Comparison of ENCODE assay signal across 9 cellular contexts in genomic region chr1:202143768-202144509, GRCh38. TPM values are rescaled to one million over a fixed set of nuclear protein-coding genes. Genes with fewer than 3 reads are reported as not detected.
DNase-seq lines count a peak whose midpoint lies in the region; ATAC-seq, FAIRE-seq and TF ChIP-seq lines count a peak whose summit lies in the region.
"Had no signal": no experiment of that assay in that cellular context is flagged by ENCODE, and none has a peak within 500 bp of the region (broad histone marks: within the 10 kb centered on the region; RNA-seq: fewer than 3 reads in every experiment).

No MANE protein-coding gene starts in this region.

- H3K4me1 ChIP-seq in A673 (ENCODE audit: insufficient read depth, low read length, poor library complexity, severe bottlenecking): no peaks in the 10 kb centered on the region
- peaks cover 28% of the 10 kb centered on the region for H3K4me1 ChIP-seq in HepG2 (ENCODE audit: insufficient read depth, low read length)
- peaks cover 8 to 38% (median 37%) of the 10 kb centered on the region in 5 donors for H3K4me1 ChIP-seq in subcutaneous abdominal adipose tissue (ENCODE audit: control insufficient read depth in 5 of 5, insufficient read depth in 5 of 5, low read length in 5 of 5)

- 0% methylated on average over 6 of the region's 76 CpGs for WGBS in HepG2 (ENCODE audit: low lambda C conversion rate)

- POLR2A ChIA-PET in A673 (lab: Charles Lee; ENCODE audit: low non-redundant PET): no interaction called here
- POLR2A ChIA-PET in HepG2 (lab: Yijun Ruan, JAX): interaction anchor here (1.3 to 2.6 kb wide), 4 partner anchors 46 to 133 kb away, joined by 3 to 11 read pairs (median 6); partner anchors contain the start of gene ELF3

- peak overlapping the region; percentile 79 for H3K27ac ChIP-seq in A673 (ENCODE audit: low read depth, low read length, poor library complexity, severe bottlenecking)
- H3K27ac ChIP-seq in caudate nucleus (ENCODE audit: low read depth, low read length): peak overlapping the region; percentile 87
- H3K27ac ChIP-seq in HepG2 (ENCODE audit: extremely low read length, insufficient read depth, low read length): no peak overlapping the region
- H3K27ac ChIP-seq in subcutaneous abdominal adipose tissue (ENCODE audit: low read depth, low read length): peak overlapping the region; percentile 85

- H3K27me3 ChIP-seq in A673 (replicated peaks; ENCODE audit: insufficient read depth, low read depth, low read length, poor library complexity) (no peaks in the 10 kb centered on the region), HepG2 (ENCODE audit: control insufficient read depth in 1 of 2, insufficient read depth in 2 of 2, low read length in 2 of 2) (peaks cover 0 to 44% of the 10 kb centered on the region in 2 experiments; a peak in 4 of 5 replicates), subcutaneous abdominal adipose tissue (ENCODE audit: control insufficient read depth in 5 of 5, insufficient read depth in 4 of 5, low read length in 5 of 5) (no peaks in the 10 kb centered on the region)

- no peak for TF ChIP-seq CTCF in A673 (conservative IDR thresholded peaks at IDR 0.05; ENCODE audit: low read depth, low read length)
- TF ChIP-seq CTCF in GM13976 (IDR thresholded peaks at IDR 0.05; ENCODE audit: borderline replicate concordance, control extremely low read depth, extremely low read depth, insufficient read depth, missing control alignments): no peak
- TF ChIP-seq CTCF in HepG2 (CRISPR knock-in tag; IDR thresholded peaks at IDR 0.05): no peak

- no peak for TF ChIP-seq RAD21 in HepG2 (CRISPR knock-in tag; IDR thresholded peaks at IDR 0.05)

- intact Hi-C loops in A673 (cut with micrococcal nuclease; ENCODE audit: unreplicated experiment) (no loop called here), HepG2 (cut with micrococcal nuclease; ENCODE audit: unreplicated experiment) (no loop called here)

- CTCF ChIA-PET in A673 (lab: Charles Lee) (interaction anchor here (1.8 kb wide), 1 partner anchor 16 kb away, joined by 6 read pairs; the partner anchor contains the start of gene PTPN7), HepG2 (lab: Yijun Ruan, JAX; ENCODE audit: low intra/inter-chr PET ratio, low total read pairs) (no interaction called here)

- H3K79me2 ChIP-seq in HepG2 (ENCODE audit: insufficient read depth, low read length): no peaks in the 10 kb centered on the region

- TF ChIP-seq POLR2A in HepG2 (IDR thresholded peaks at IDR 0.05; ENCODE audit: insufficient read depth in 1 of 2, low read depth in 2 of 2, low read length in 2 of 2): no peak

- in situ Hi-C loops in GM13976 (cut with MboI; ENCODE audit: low sequenced_read_pairs, unreplicated experiment) (no loop called here), HepG2 (cut with HindIII; ENCODE audit: extremely low pct_ligation_motif_present, low pct_unique_long_range_greater_than_20kb) (no loop called here)

- DNase-seq in A673 (ENCODE audit: low spot score): peak; percentile 54
- peak; percentile 75 for DNase-seq in GM13976 (ENCODE audit: low spot score)
- peak; percentile 25 for DNase-seq in RKO (ENCODE audit: low spot score)
- DNase-seq in caudate nucleus (lab: John Stamatoyannopoulos, UW): peak in 4 of 61 donors; percentile 25 to 59 (median 52)
- no peak for DNase-seq in HepG2 (ENCODE audit: low spot score)
- no peak for DNase-seq in NCI-H2196 (lab: John Stamatoyannopoulos, UW; ENCODE audit: unreplicated experiment)

- TF ChIP-seq EP300 in HepG2 (IDR thresholded peaks at IDR 0.05; ENCODE audit: low read depth in 2 of 2, low read length in 2 of 2) (no peak), HepG2 (CRISPR knock-in tag; IDR thresholded peaks at IDR 0.05; ENCODE audit: borderline replicate concordance) (no peak)

- peak overlapping the region; percentile 96 for H3K4me3 ChIP-seq in A673 (ENCODE audit: low read depth, low read length, poor library complexity, severe bottlenecking)
- peak overlapping the region; percentile 65 to 80 (median 68) for H3K4me3 ChIP-seq in HepG2 (replicated peaks in 1 of 3; ENCODE audit: insufficient read depth in 1 of 3, low read depth in 2 of 3, low read length in 3 of 3)
- peak overlapping the region; percentile 84 to 91 (median 87) for H3K4me3 ChIP-seq in subcutaneous abdominal adipose tissue (ENCODE audit: low read depth in 1 of 5, low read length in 5 of 5)

- FAIRE-seq in HepG2 (lab: Jason Lieb, UNC): no peak

- no peak overlapping the region for H2AFZ ChIP-seq in HepG2 (ENCODE audit: low read length)

- H3K9me3 ChIP-seq in A673 (ENCODE audit: low read depth, low read length, poor library complexity, severe bottlenecking) (no peaks in the 10 kb centered on the region), HepG2 (ENCODE audit: low read length) (no peaks in the 10 kb centered on the region), subcutaneous abdominal adipose tissue (ENCODE audit: control insufficient read depth in 5 of 5, low read length in 5 of 5) (no peaks in the 10 kb centered on the region)

- H3K9ac ChIP-seq in HepG2 (ENCODE audit: insufficient read depth, low read depth, low read length) (peak overlapping the region; percentile 58; the same call in 1 of the 2 replicates), subcutaneous abdominal adipose tissue (ENCODE audit: low read length in 5 of 5) (peak overlapping the region; percentile 85 to 98 (median 95))

- peaks cover 8% of the 10 kb centered on the region; the same call in 1 of the 2 replicates for H4K20me1 ChIP-seq in HepG2 (ENCODE audit: insufficient read depth, low read length)

- H3K4me2 ChIP-seq in HepG2 (ENCODE audit: low read depth, low read length): peak overlapping the region; percentile 85

- BruUV-seq in A673 (replicated peaks; lab: Mats Ljungman, UMichigan) (no TSS peak), HepG2 (replicated peaks; lab: Mats Ljungman, UMichigan) (no TSS peak)

- H3K36me3 ChIP-seq in A673 (ENCODE audit: insufficient read depth, low read length, poor library complexity, severe bottlenecking) (no peaks in the 10 kb centered on the region), HepG2 (replicated peaks in 1 of 2; ENCODE audit: control insufficient read depth in 1 of 2, insufficient read depth in 2 of 2, low read length in 2 of 2) (no peaks in the 10 kb centered on the region), subcutaneous abdominal adipose tissue (ENCODE audit: control insufficient read depth in 5 of 5, insufficient read depth in 5 of 5, low read length in 5 of 5) (peaks cover 0 to 4% (median 0%) of the 10 kb centered on the region in 5 donors)

- ATAC-seq in HG02884 (IDR thresholded peaks at IDR 0.05; ENCODE audit: unreplicated experiment) (peak; percentile 38), HepG2 (peak; percentile 21)

RNA-seq across cellular contexts. Expression of gene ARL8A, which starts 0.6 kb away (rescaled TPM):
- total RNA-seq in A673 (2021) (41.9 and 48.3 TPM in 2 replicates), HepG2 (2016; rRNA removed; fragmentation: Illumina TruSeq; extraction: Trizol) (2.2 and 2.7 TPM in 2 replicates)
- 1.4 and 1.7 TPM in 2 replicates for total RNA-seq in HepG2 (2016; cell fraction: cytosol; rRNA removed; fragmentation: Illumina TruSeq; extraction: Trizol; ENCODE audit: low read depth)
- 2.3 and 3.0 TPM in 2 replicates for total RNA-seq in HepG2 (2016; cell fraction: insoluble cytoplasmic fraction; rRNA removed; fragmentation: Illumina TruSeq; extraction: Trizol)
- total RNA-seq in HepG2 (2016; cell fraction: membrane; rRNA removed; fragmentation: Illumina TruSeq; extraction: Trizol): 2.9 and 3.5 TPM in 2 replicates
- 1.8 and 1.9 TPM in 2 replicates for total RNA-seq in HepG2 (2016; cell fraction: nucleus; rRNA removed; fragmentation: Illumina TruSeq; extraction: Trizol)
- 18.8 and 23.4 TPM in 2 replicates for polyA plus RNA-seq in HepG2 (2011; rRNA removed)
- 16.2 and 20.4 TPM in 2 replicates for polyA plus RNA-seq in HepG2 (2011; cell fraction: cytosol; rRNA removed)
- polyA plus RNA-seq in HepG2 (2011; cell fraction: nucleus; rRNA removed): 14.8 and 15.5 TPM in 2 replicates
- polyA plus RNA-seq in HepG2 (2012): 3.9 and 8.1 TPM in 2 replicates
- 1.6 and 2.1 TPM in 2 replicates for polyA plus RNA-seq in HepG2 (2016; cell fraction: cytosol; fragmentation: Illumina TruSeq; extraction: Trizol; ENCODE audit: low read depth)
- 2.6 and 2.8 TPM in 2 replicates for polyA plus RNA-seq in HepG2 (2016; cell fraction: insoluble cytoplasmic fraction; fragmentation: Illumina TruSeq; extraction: Trizol; ENCODE audit: low read depth)
- 1.9 and 2.2 TPM in 2 replicates for polyA plus RNA-seq in HepG2 (2016; cell fraction: membrane; fragmentation: Illumina TruSeq; extraction: Trizol; ENCODE audit: low read depth)
- 4.0 and 9.1 TPM in 2 replicates for polyA plus RNA-seq in HepG2 (2016; cell fraction: nucleus; fragmentation: Illumina TruSeq; extraction: Trizol; ENCODE audit: insufficient read depth, low read depth)
- 7.2 and 18.3 TPM in 2 replicates for polyA minus RNA-seq in HepG2 (2011; rRNA and poly(A)+ RNA removed; ENCODE audit: low replicate concordance)
- 10.6 and 11.2 TPM in 2 replicates for polyA minus RNA-seq in HepG2 (2011; cell fraction: cytosol; rRNA and poly(A)+ RNA removed)
- polyA minus RNA-seq in HepG2 (2011; cell fraction: nucleus; rRNA and poly(A)+ RNA removed): 5.2 and 6.1 TPM in 2 replicates

RNA-seq across cellular contexts. Expression of gene PTPN7, which starts 16.5 kb away (rescaled TPM):
- total RNA-seq in A673 (2021) (0.72 and 2.2 TPM in 2 replicates), HepG2 (2016; rRNA removed; fragmentation: Illumina TruSeq; extraction: Trizol) (not detected in 2 replicates)
- total RNA-seq in HepG2 (2016; cell fraction: cytosol; rRNA removed; fragmentation: Illumina TruSeq; extraction: Trizol; ENCODE audit: low read depth): 0.18 TPM in 1 of 2 replicates, not detected in the other
- not detected in 2 replicates for total RNA-seq in HepG2 (2016; cell fraction: insoluble cytoplasmic fraction; rRNA removed; fragmentation: Illumina TruSeq; extraction: Trizol)
- total RNA-seq in HepG2 (2016; cell fraction: membrane; rRNA removed; fragmentation: Illumina TruSeq; extraction: Trizol): not detected in 2 replicates
- not detected in 2 replicates for total RNA-seq in HepG2 (2016; cell fraction: nucleus; rRNA removed; fragmentation: Illumina TruSeq; extraction: Trizol)
- polyA plus RNA-seq in HepG2 (2011; rRNA removed): 0.05 TPM in 1 of 2 replicates, not detected in the other
- polyA plus RNA-seq in HepG2 (2011; cell fraction: cytosol; rRNA removed): 0.12 and 0.15 TPM in 2 replicates
- 0.05 TPM in 1 of 2 replicates, not detected in the other for polyA plus RNA-seq in HepG2 (2011; cell fraction: nucleus; rRNA removed)
- polyA plus RNA-seq in HepG2 (2012): not detected in 2 replicates
- 0.06 and 0.08 TPM in 2 replicates for polyA plus RNA-seq in HepG2 (2016; cell fraction: cytosol; fragmentation: Illumina TruSeq; extraction: Trizol; ENCODE audit: low read depth)
- polyA plus RNA-seq in HepG2 (2016; cell fraction: insoluble cytoplasmic fraction; fragmentation: Illumina TruSeq; extraction: Trizol; ENCODE audit: low read depth): not detected in 2 replicates
- polyA plus RNA-seq in HepG2 (2016; cell fraction: membrane; fragmentation: Illumina TruSeq; extraction: Trizol; ENCODE audit: low read depth): not detected in 2 replicates
- not detected in 2 replicates for polyA plus RNA-seq in HepG2 (2016; cell fraction: nucleus; fragmentation: Illumina TruSeq; extraction: Trizol; ENCODE audit: insufficient read depth, low read depth)
- polyA minus RNA-seq in HepG2 (2011; rRNA and poly(A)+ RNA removed; ENCODE audit: low replicate concordance): 0.12 and 1.5 TPM in 2 replicates
- polyA minus RNA-seq in HepG2 (2011; cell fraction: cytosol; rRNA and poly(A)+ RNA removed): not detected in 2 replicates
- polyA minus RNA-seq in HepG2 (2011; cell fraction: nucleus; rRNA and poly(A)+ RNA removed): not detected in 2 replicates
- total RNA-seq: HT1080 had no signal

RNA-seq across cellular contexts. Expression of gene GPR37L1, which starts 21.2 kb away (rescaled TPM):
- total RNA-seq in A673 (2021): not detected in 2 replicates
- not detected in 2 replicates for total RNA-seq in HepG2 (2016; rRNA removed; fragmentation: Illumina TruSeq; extraction: Trizol)
- not detected in 2 replicates for total RNA-seq in HepG2 (2016; cell fraction: cytosol; rRNA removed; fragmentation: Illumina TruSeq; extraction: Trizol; ENCODE audit: low read depth)
- total RNA-seq in HepG2 (2016; cell fraction: insoluble cytoplasmic fraction; rRNA removed; fragmentation: Illumina TruSeq; extraction: Trizol): not detected in 2 replicates
- not detected in 2 replicates for total RNA-seq in HepG2 (2016; cell fraction: membrane; rRNA removed; fragmentation: Illumina TruSeq; extraction: Trizol)
- not detected in 2 replicates for total RNA-seq in HepG2 (2016; cell fraction: nucleus; rRNA removed; fragmentation: Illumina TruSeq; extraction: Trizol)
- polyA plus RNA-seq in HepG2 (2011; rRNA removed): 0.12 and 0.13 TPM in 2 replicates
- 0.08 and 0.09 TPM in 2 replicates for polyA plus RNA-seq in HepG2 (2011; cell fraction: cytosol; rRNA removed)
- polyA plus RNA-seq in HepG2 (2011; cell fraction: nucleus; rRNA removed): 0.19 and 0.21 TPM in 2 replicates
- 0.03 and 0.05 TPM in 2 replicates for polyA plus RNA-seq in HepG2 (2012)
- not detected in 2 replicates for polyA plus RNA-seq in HepG2 (2016; cell fraction: cytosol; fragmentation: Illumina TruSeq; extraction: Trizol; ENCODE audit: low read depth)
- not detected in 2 replicates for polyA plus RNA-seq in HepG2 (2016; cell fraction: insoluble cytoplasmic fraction; fragmentation: Illumina TruSeq; extraction: Trizol; ENCODE audit: low read depth)
- not detected in 2 replicates for polyA plus RNA-seq in HepG2 (2016; cell fraction: membrane; fragmentation: Illumina TruSeq; extraction: Trizol; ENCODE audit: low read depth)
- not detected in 2 replicates for polyA plus RNA-seq in HepG2 (2016; cell fraction: nucleus; fragmentation: Illumina TruSeq; extraction: Trizol; ENCODE audit: insufficient read depth, low read depth)
- polyA minus RNA-seq in HepG2 (2011; rRNA and poly(A)+ RNA removed; ENCODE audit: low replicate concordance): 0.20 and 0.21 TPM in 2 replicates
- polyA minus RNA-seq in HepG2 (2011; cell fraction: cytosol; rRNA and poly(A)+ RNA removed): not detected in 2 replicates
- 0.12 TPM in 1 of 2 replicates, not detected in the other for polyA minus RNA-seq in HepG2 (2011; cell fraction: nucleus; rRNA and poly(A)+ RNA removed)
- total RNA-seq: HT1080 had no signal

RNA-seq across cellular contexts. Expression of gene LGR6, which starts 49.7 kb away (rescaled TPM):
- total RNA-seq in A673 (2021) (not detected in 2 replicates), HepG2 (2016; rRNA removed; fragmentation: Illumina TruSeq; extraction: Trizol) (not detected in 2 replicates)
- not detected in 2 replicates for total RNA-seq in HepG2 (2016; cell fraction: cytosol; rRNA removed; fragmentation: Illumina TruSeq; extraction: Trizol; ENCODE audit: low read depth)
- total RNA-seq in HepG2 (2016; cell fraction: insoluble cytoplasmic fraction; rRNA removed; fragmentation: Illumina TruSeq; extraction: Trizol): 0.04 TPM in 1 of 2 replicates, not detected in the other
- total RNA-seq in HepG2 (2016; cell fraction: membrane; rRNA removed; fragmentation: Illumina TruSeq; extraction: Trizol): not detected in 2 replicates
- total RNA-seq in HepG2 (2016; cell fraction: nucleus; rRNA removed; fragmentation: Illumina TruSeq; extraction: Trizol): not detected in 2 replicates
- polyA plus RNA-seq in HepG2 (2011; rRNA removed): 0.04 and 0.07 TPM in 2 replicates
- 0.03 and 0.05 TPM in 2 replicates for polyA plus RNA-seq in HepG2 (2011; cell fraction: cytosol; rRNA removed)
- polyA plus RNA-seq in HepG2 (2011; cell fraction: nucleus; rRNA removed): 0.14 and 0.19 TPM in 2 replicates
- polyA plus RNA-seq in HepG2 (2012): not detected in 2 replicates
- polyA plus RNA-seq in HepG2 (2016; cell fraction: cytosol; fragmentation: Illumina TruSeq; extraction: Trizol; ENCODE audit: low read depth): 0.03 TPM in 1 of 2 replicates, not detected in the other
- polyA plus RNA-seq in HepG2 (2016; cell fraction: insoluble cytoplasmic fraction; fragmentation: Illumina TruSeq; extraction: Trizol; ENCODE audit: low read depth): not detected in 2 replicates
- polyA plus RNA-seq in HepG2 (2016; cell fraction: membrane; fragmentation: Illumina TruSeq; extraction: Trizol; ENCODE audit: low read depth): not detected in 2 replicates
- polyA plus RNA-seq in HepG2 (2016; cell fraction: nucleus; fragmentation: Illumina TruSeq; extraction: Trizol; ENCODE audit: insufficient read depth, low read depth): not detected in 2 replicates
- polyA minus RNA-seq in HepG2 (2011; rRNA and poly(A)+ RNA removed; ENCODE audit: low replicate concordance): 0.12 TPM in 1 of 2 replicates, not detected in the other
- polyA minus RNA-seq in HepG2 (2011; cell fraction: cytosol; rRNA and poly(A)+ RNA removed): not detected in 2 replicates
- polyA minus RNA-seq in HepG2 (2011; cell fraction: nucleus; rRNA and poly(A)+ RNA removed): not detected in 2 replicates
- total RNA-seq: HT1080 had no signal

Comparison
In these comparisons a context has a peak if more than half of its experiments do, and no peak if none do; other contexts are left out.
1. DNase-seq: peak in A673 (single experiment), GM13976 (single experiment) and RKO (single experiment); none in HepG2 (single experiment) and NCI-H2196 (single experiment).
2. Peak in every context shown above with its lines, with median percentiles within 50 percentile points of each other: H3K4me3 ChIP-seq.